11 cellular contexts compared by ENCODE assay signal in the genomic region with DNA sequence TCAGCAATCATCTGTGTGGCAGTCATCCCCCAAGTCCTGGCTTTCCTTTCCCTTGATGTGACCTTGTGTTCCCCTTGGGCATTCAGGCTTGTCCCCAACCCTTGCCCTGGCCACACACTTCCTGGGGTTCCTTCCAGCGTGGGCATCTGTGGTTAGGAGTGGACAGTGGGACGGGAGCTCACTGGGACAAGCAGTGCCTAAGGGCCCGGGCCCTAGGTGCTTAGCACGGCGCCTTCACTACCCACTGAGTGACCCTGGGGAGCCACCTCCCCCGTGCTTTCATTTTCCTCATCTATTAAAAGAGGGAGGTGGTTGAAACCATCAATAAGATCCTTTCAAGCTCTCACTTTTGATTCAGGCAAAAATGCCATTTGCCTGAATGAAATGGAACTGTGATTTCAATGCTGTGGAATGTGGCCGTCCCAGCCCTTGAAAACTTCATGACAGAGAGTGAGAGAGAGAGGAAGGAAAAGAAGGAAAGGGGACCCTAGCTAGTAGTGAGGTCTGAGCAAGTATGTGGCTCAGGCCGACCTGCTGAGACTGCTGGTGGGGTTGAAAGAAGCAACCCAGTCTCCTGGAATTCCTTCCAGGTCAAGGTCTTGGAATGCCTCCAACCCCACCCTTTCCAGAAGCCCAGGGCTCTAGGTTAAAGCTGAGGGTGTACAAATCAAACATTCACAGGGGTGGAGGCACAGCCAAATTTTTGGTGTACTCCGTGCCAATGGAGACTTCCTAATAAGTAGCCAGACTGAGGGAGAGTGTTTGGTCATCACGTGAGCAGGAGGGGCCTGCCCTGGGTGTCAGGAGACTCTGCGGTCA.
DNase-seq lines count a peak whose midpoint lies in the region; ATAC-seq and TF ChIP-seq lines count a peak whose summit lies in the region.
"Had no signal": no experiment of that assay in that cellular context is flagged by ENCODE, and none has a peak within 500 bp of the region (broad histone marks: within the 10 kb centered on the region; RNA-seq: fewer than 3 reads in every experiment).

No MANE protein-coding gene starts in this region.

- H3K56ac ChIP-seq in H9 (ENCODE audit: insufficient read length, low read depth, low read length) = no peak overlapping the region

- no peak overlapping the region for H2BK5ac ChIP-seq in H9 (ENCODE audit: insufficient read length, low read length)

- no peak overlapping the region for H2BK120ac ChIP-seq in H9 (ENCODE audit: low read depth, low read length, poor library complexity, severe bottlenecking)

- no peak overlapping the region for H2BK20ac ChIP-seq in H9 (ENCODE audit: low read depth, low read length, poor library complexity, severe bottlenecking)

- TF ChIP-seq CTCF in H9 (conservative IDR thresholded peaks at IDR 0.05) (no peak), brain (conservative IDR thresholded peaks at IDR 0.05) (no peak), spleen (IDR thresholded peaks at IDR 0.05 in 8 of 11, conservative IDR thresholded peaks at IDR 0.05 in 3 of 11) (no peak)

- ATAC-seq in HG02588 (IDR thresholded peaks at IDR 0.05; ENCODE audit: unreplicated experiment) = no peak
- no peak for ATAC-seq in HG03432 (IDR thresholded peaks at IDR 0.05; ENCODE audit: unreplicated experiment)

- H2BK12ac ChIP-seq in H9 (ENCODE audit: insufficient read length, low read depth, low read length) = no peak overlapping the region

- H3K23me2 ChIP-seq in H9 (ENCODE audit: insufficient read length, low read depth, low read length, poor library complexity, severe bottlenecking) = no peaks in the 10 kb centered on the region

- no peak overlapping the region for H4K5ac ChIP-seq in H9 (ENCODE audit: insufficient read length, low read depth, low read length)

- H2BK15ac ChIP-seq in H9 (ENCODE audit: low read depth, low read length) = no peak overlapping the region

- H2AFZ ChIP-seq in H9 (ENCODE audit: low read length) = no peak overlapping the region

- H3K27me3 Mint-ChIP-seq in H9 (ENCODE audit: low read depth) (peaks cover 2% of the 10 kb centered on the region; the same call in 1 of the 2 replicates), brain (peaks cover 30% of the 10 kb centered on the region)

- H3K4me2 ChIP-seq in H9 (ENCODE audit: insufficient read depth, insufficient read length, low read length) = no peak overlapping the region

- H3K23ac ChIP-seq in H9 (ENCODE audit: insufficient read length, low read depth, low read length) = no peak overlapping the region

- H3K4me1 Mint-ChIP-seq in H9 (peaks cover 7% of the 10 kb centered on the region in 2 experiments), brain (peaks cover 8% of the 10 kb centered on the region)

- H3K27ac ChIP-seq in H9 (ENCODE audit: insufficient read length, low read depth, low read length) (no peak overlapping the region), spleen (peak overlapping the region in 2 of 8 donors; percentile 11 to 27)

- H3K4ac ChIP-seq in H9 (ENCODE audit: low read depth, low read length) = no peak overlapping the region

- H3K9me3 Mint-ChIP-seq in H9 (peaks cover 0 to 5% of the 10 kb centered on the region in 2 experiments; a peak in 3 of 5 replicates), brain (peaks cover 3 to 11% (median 7%) of the 10 kb centered on the region in 5 experiments)

- H3K79me1 ChIP-seq in H9 (ENCODE audit: insufficient read depth, low read depth, low read length, poor library complexity, severe bottlenecking) = no peaks in the 10 kb centered on the region

- peaks cover 0 to 5% (median 0%) of the 10 kb centered on the region in 3 experiments; a peak in 1 of 7 replicates for H3K36me3 Mint-ChIP-seq in H9 (ENCODE audit: insufficient read depth in 1 of 3, low read depth in 3 of 3)
- no peaks in the 10 kb centered on the region for H3K36me3 Mint-ChIP-seq in brain

- H3K18ac ChIP-seq in H9 (ENCODE audit: insufficient read length, low read depth, low read length) = no peak overlapping the region

- H4K8ac ChIP-seq in H9 (replicated peaks; ENCODE audit: insufficient read length, low read depth, low read length) = no peak overlapping the region

- H3K27me3 ChIP-seq in H9 (ENCODE audit: insufficient read depth, low read length) (no peaks in the 10 kb centered on the region), spleen (replicated peaks in 1 of 7) (peaks cover 0 to 9% (median 0%) of the 10 kb centered on the region in 7 donors)

- H3K27ac Mint-ChIP-seq in H9 (peak overlapping the region in 2 of 3 experiments; percentile 35 to 53; a peak in 3 of 7 replicates), brain (peak overlapping the region in 3 of 5 experiments; percentile 65 to 74 (median 68))

- H3K36me3 ChIP-seq in spleen = no peaks in the 10 kb centered on the region

- H3K4me3 ChIP-seq in spleen = no peak overlapping the region

- H3K4me1 ChIP-seq in H9 (ENCODE audit: insufficient read depth, low read length) (no peaks in the 10 kb centered on the region; the same call in 1 of the 2 replicates), spleen (peaks cover 0 to 29% (median 7%) of the 10 kb centered on the region in 6 donors)

- H3T11ph ChIP-seq in H9 (ENCODE audit: low read length) = no peak overlapping the region

- no peaks in the 10 kb centered on the region for H3K79me2 ChIP-seq in H9 (ENCODE audit: insufficient read depth, low read length)

- no peaks in the 10 kb centered on the region for H4K20me1 ChIP-seq in H9 (ENCODE audit: control insufficient read depth, insufficient read depth, insufficient read length)

- no peak for TF ChIP-seq POLR2A in spleen (IDR thresholded peaks at IDR 0.05)

- no peaks in the 10 kb centered on the region for H3K9me3 ChIP-seq in H9 (ENCODE audit: control insufficient read depth, low read depth, low read length)
- peaks cover 0 to 15% (median 9%) of the 10 kb centered on the region in 8 donors for H3K9me3 ChIP-seq in spleen

- intact Hi-C loops in spleen (cut with DNase I; ENCODE audit: low total_unique reads) = no loop called here

- H2AK5ac ChIP-seq in H9 (ENCODE audit: insufficient read length, low read length) = no peak overlapping the region

- H4K91ac ChIP-seq in H9 (ENCODE audit: insufficient read length, low read depth, low read length) = no peak overlapping the region

- H3K4me3 Mint-ChIP-seq in H9 = no peak overlapping the region
- H3K4me3 Mint-ChIP-seq in brain = no peak overlapping the region

- no peak overlapping the region for H3K14ac ChIP-seq in H9 (ENCODE audit: insufficient read depth, low read length)

- WGBS in H9 (ENCODE audit: extremely low coverage, insufficient read length, low lambda C conversion rate) = no CpG with 5 or more reads among the region's 11 CpGs
- 63 to 77% (median 72%) methylated on average over 11 of the region's 11 CpGs for WGBS in spleen, 5 donors

- peak; percentile 22 for DNase-seq in H9
- peak; percentile 7 for DNase-seq in iPS DF 19.7 (ENCODE audit: low read depth, low spot score)
- DNase-seq in spleen = peak; percentile 63
- no peak for DNase-seq in activated effector memory CD4-positive, alpha-beta T cell treated with anti-CD3 and anti-CD28 coated beads, Interleukin-2, amount 50 U/mL, for 16 hours
- no peak for DNase-seq in SIG-M5 (lab: John Stamatoyannopoulos, UW)
- DNase-seq: DMS79 treated with DMSO at 0.1 percent for 48 hours, midbrain, NCI-H2227 treated with DMSO at 0.1 percent for 48 hours had no signal

- H3K9ac ChIP-seq in H9 (ENCODE audit: extremely low read depth, insufficient read length, low read length) = no peak overlapping the region

Comparison
In these comparisons a context has a peak if more than half of its experiments do, and no peak if none do; other contexts are left out.
1. DNase-seq: peak in H9 (single experiment), iPS DF 19.7 (single experiment) and spleen (single experiment); none in activated effector memory CD4-positive, alpha-beta T cell treated with anti-CD3 and anti-CD28 coated beads, Interleukin-2, amount 50 U/mL, for 16 hours (single experiment) and SIG-M5 (single experiment).